ENCODE assay signal across 8 cellular contexts in the genomic region with DNA sequence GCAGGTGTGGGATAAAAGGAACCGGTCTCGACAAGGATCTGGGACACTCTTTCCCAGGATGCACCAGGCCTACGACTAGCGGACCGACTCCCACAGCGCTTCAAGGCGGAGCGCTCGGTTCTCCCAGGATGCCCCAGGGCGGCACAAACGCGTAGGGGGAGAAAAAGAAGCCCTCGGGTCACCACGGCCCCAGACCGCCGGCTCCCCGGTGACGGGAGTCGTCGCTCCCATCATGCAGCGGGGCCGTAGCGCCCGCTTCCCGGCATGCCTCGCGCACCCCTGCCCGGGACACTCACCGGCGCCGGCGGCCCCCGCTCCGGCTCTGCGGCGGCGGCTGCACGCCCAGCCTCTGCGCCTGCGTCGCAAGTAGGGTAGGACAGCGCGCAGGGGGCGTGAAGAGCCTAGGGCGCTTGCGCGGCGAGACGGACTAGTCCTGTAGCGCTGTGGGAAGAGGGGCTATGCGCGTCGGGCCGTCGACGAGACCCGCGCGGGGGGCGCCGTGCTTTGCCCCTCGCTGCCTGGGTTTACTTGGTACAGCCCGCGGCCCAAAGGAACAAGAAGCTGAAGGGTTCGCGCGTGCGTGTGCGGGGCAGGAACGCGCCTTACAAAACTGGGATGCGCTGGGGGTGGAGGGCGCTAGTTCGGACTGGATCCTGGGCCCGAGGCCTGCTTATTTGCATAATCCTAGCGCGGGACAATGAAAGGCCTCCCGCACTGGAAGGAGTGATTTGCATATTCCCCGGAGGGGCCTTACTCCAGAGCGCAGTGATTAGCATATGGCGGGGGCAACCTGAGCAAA. TPM values are rescaled to one million over a fixed set of nuclear protein-coding genes. Genes with fewer than 3 reads are reported as not detected.
DNase-seq lines count a peak whose midpoint lies in the region; ATAC-seq and TF ChIP-seq lines count a peak whose summit lies in the region.

A gene with protein sequence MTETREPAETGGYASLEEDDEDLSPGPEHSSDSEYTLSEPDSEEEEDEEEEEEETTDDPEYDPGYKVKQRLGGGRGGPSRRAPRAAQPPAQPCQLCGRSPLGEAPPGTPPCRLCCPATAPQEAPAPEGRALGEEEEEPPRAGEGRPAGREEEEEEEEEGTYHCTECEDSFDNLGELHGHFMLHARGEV (minus strand): TSS at position 368 of the 799 bp plus-strand sequence. CDS start 5,325 bp downstream, outside the sequence.

- POLR2A ChIA-PET in CD4-positive, alpha-beta T cell (lab: Charles Lee): interaction anchor here (0.8 to 1.7 kb wide), 2 partner anchors 49 to 156 kb away, joined by 6 to 8 read pairs; no protein-coding TSS in a partner anchor

- no peaks in the 10 kb centered on the region for H3K9me3 Mint-ChIP-seq in CD4-positive, alpha-beta T cell

- H3K27ac ChIP-seq in CD4-positive, alpha-beta T cell (ENCODE audit: low read depth, low read length): peak within 1 kb of the TSS; percentile 92
- H3K27ac ChIP-seq in ectodermal cell (ENCODE audit: insufficient read depth, low read depth, low read length, poor library complexity, severe bottlenecking) (peak within 1 kb of the TSS; percentile 100), lower lobe of right lung (peak within 1 kb of the TSS; percentile 97)

- H3K36me3 ChIP-seq in ectodermal cell (ENCODE audit: control insufficient read depth, insufficient read depth, low read length) (peaks cover 2% of the 10 kb centered on the region), lower lobe of right lung (no peaks in the 10 kb centered on the region)

- ATAC-seq in CD4-positive, alpha-beta T cell (ENCODE audit: poor library complexity): peak; percentile 84
- ATAC-seq in GM19397 (IDR thresholded peaks at IDR 0.05; ENCODE audit: unreplicated experiment) (peak; percentile 87), HG03565 (IDR thresholded peaks at IDR 0.05; ENCODE audit: unreplicated experiment) (peak; percentile 77), lower lobe of right lung (peak; percentile 95 to 97)

- 0% methylated on average over 81 of the region's 81 CpGs for WGBS in ectodermal cell, 2 experiments

- peaks cover 55% of the 10 kb centered on the region for H3K4me1 Mint-ChIP-seq in CD4-positive, alpha-beta T cell (ENCODE audit: low read depth)

- H3K9me3 ChIP-seq in CD4-positive, alpha-beta T cell (ENCODE audit: control insufficient read depth, low read length): no peaks in the 10 kb centered on the region
- H3K9me3 ChIP-seq in ectodermal cell (ENCODE audit: control insufficient read depth, low read length) (no peaks in the 10 kb centered on the region), lower lobe of right lung (no peaks in the 10 kb centered on the region)

- TF ChIP-seq CTCF in CD4-positive, alpha-beta T cell (IDR thresholded peaks at IDR 0.05): no peak
- TF ChIP-seq CTCF in lower lobe of right lung (IDR thresholded peaks at IDR 0.05): no peak

- CTCF ChIA-PET in CD4-positive, alpha-beta T cell (lab: Charles Lee): no interaction called here

- peak within 1 kb of the TSS; percentile 98 for H3K27ac Mint-ChIP-seq in CD4-positive, alpha-beta T cell

- H3K27me3 ChIP-seq in CD4-positive, alpha-beta T cell (ENCODE audit: control insufficient read depth, insufficient read depth, low read length): no peaks in the 10 kb centered on the region
- H3K27me3 ChIP-seq in ectodermal cell (ENCODE audit: control insufficient read depth, insufficient read depth, low read length, poor library complexity, severe bottlenecking): no peaks in the 10 kb centered on the region
- H3K27me3 ChIP-seq in lower lobe of right lung (ENCODE audit: low read depth): no peaks in the 10 kb centered on the region

- H3K4me3 ChIP-seq in ectodermal cell (ENCODE audit: insufficient read depth, low read depth, low read length) (peak within 1 kb of the TSS; percentile 52), lower lobe of right lung (peak within 1 kb of the TSS; percentile 97)

- H3K27me3 Mint-ChIP-seq in CD4-positive, alpha-beta T cell: no peaks in the 10 kb centered on the region

- peak within 1 kb of the TSS; percentile 98 for H3K4me3 Mint-ChIP-seq in CD4-positive, alpha-beta T cell

- peaks cover 12% of the 10 kb centered on the region for H3K36me3 Mint-ChIP-seq in CD4-positive, alpha-beta T cell (ENCODE audit: low read depth)

- H3K4me1 ChIP-seq in ectodermal cell (ENCODE audit: control insufficient read depth, insufficient read depth, low read length) (peaks cover 4% of the 10 kb centered on the region), lower lobe of right lung (peaks cover 18% of the 10 kb centered on the region)

- peak; percentile 69 to 85 (median 78) for DNase-seq in CD4-positive, alpha-beta T cell
- peak; percentile 90 for DNase-seq in NCI-H82 treated with DMSO at 0.1 percent for 48 hours (lab: John Stamatoyannopoulos, UW; ENCODE audit: unreplicated experiment)
- peak; percentile 63 to 78 for DNase-seq in activated CD8-positive, alpha-beta memory T cell treated with anti-CD3 and anti-CD28 coated beads for 1 hour (ENCODE audit: extremely low read depth in 1 of 2, low read depth in 1 of 2)
- DNase-seq in lower lobe of right lung: peak; percentile 91
- peak; percentile 65 to 74 (median 71) for DNase-seq in stimulated activated CD4-positive, alpha-beta T cell treated with anti-CD3 and anti-CD28 coated beads, TNF-alpha, amount 100 ng/mL, for 1 hour (ENCODE audit: low read depth in 3 of 3, low spot score in 1 of 3)

- intact Hi-C loops in CD4-positive, alpha-beta T cell (cut with DNase I, micrococcal nuclease): loop anchor here (1.0 to 10.0 kb wide), 4 partner anchors 23 to 45 kb away; a partner anchor contains a TSS
- intact Hi-C loops in lower lobe of right lung (cut with DNase I): no loop called here

RNA-seq across cellular contexts. Expression of the gene that starts here (rescaled TPM):
- total RNA-seq in CD4-positive, alpha-beta T cell: 10 to 100 TPM; 22.3 to 24.8 TPM
- 58.6 TPM for polyA plus RNA-seq in ectodermal cell (2013, experiment 1 of 4)
- polyA plus RNA-seq in ectodermal cell (2013, experiment 2 of 4): 49.4 TPM
- polyA plus RNA-seq in ectodermal cell (2013, experiment 3 of 4): 52.6 TPM
- polyA plus RNA-seq in ectodermal cell (2013, experiment 4 of 4): 53.1 TPM
- 29.6 TPM for total RNA-seq in lower lobe of right lung

Comparison
In these comparisons a context has a peak if more than half of its experiments do, and no peak if none do; other contexts are left out.
1. Peak in every context shown above with its lines: DNase-seq, ATAC-seq, H3K4me3 ChIP-seq and H3K27ac ChIP-seq.